In genomic region chr3:107675233-107675900, GRCh38 we compare ENCODE assay signal across 12 cellular contexts.
A peak's percentile ranks its signal among the peaks of the same experiment; 100 is the strongest.
DNase-seq lines count a peak whose midpoint lies in the region; ATAC-seq and TF ChIP-seq lines count a peak whose summit lies in the region.
"Had no signal": no experiment of that assay in that cellular context is flagged by ENCODE, and none has a peak within 500 bp of the region (broad histone marks: within the 10 kb centered on the region; RNA-seq: fewer than 3 reads in every experiment).

No MANE protein-coding gene starts in this region.

- intact Hi-C loops in dorsolateral prefrontal cortex (cut with DNase I): loop anchor here (5.0 to 10.0 kb wide), 3 partner anchors 62 to 729 kb away; no protein-coding TSS in a partner anchor
- intact Hi-C loops in activated CD8-positive, alpha-beta T cell treated with anti-CD3 and anti-CD28 coated beads for 36 hours (cut with micrococcal nuclease): loop anchor here (5.0 to 10.0 kb wide), 2 partner anchors 67 to 169 kb away; no protein-coding TSS in a partner anchor

- CTCF ChIA-PET in HEK293T (lab: Yijun Ruan, JAX): interaction anchor here (0.9 to 4.2 kb wide), 8 partner anchors 8 to 440 kb away, joined by 3 to 35 read pairs (median 5); no protein-coding TSS in a partner anchor
- CTCF ChIA-PET in activated CD8-positive, alpha-beta T cell treated with anti-CD3 and anti-CD28 coated beads for 36 hours (lab: Charles Lee): interaction anchor here (0.7 to 7.5 kb wide), 31 partner anchors 9 to 802 kb away, joined by 3 to 73 read pairs (median 5); no protein-coding TSS in a partner anchor

- no peak overlapping the region for H3K27ac ChIP-seq in CD4-positive, CD25-positive, alpha-beta regulatory T cell (ENCODE audit: insufficient read depth, low read length, poor library complexity, severe bottlenecking)
- peak overlapping the region in 34 of 59 donors; percentile 3 to 75 (median 44) for H3K27ac ChIP-seq in dorsolateral prefrontal cortex

- H3K4me1 ChIP-seq in CD4-positive, CD25-positive, alpha-beta regulatory T cell (ENCODE audit: control insufficient read depth, insufficient read depth, low read length, poor library complexity, severe bottlenecking): no peaks in the 10 kb centered on the region

- peaks cover 6 to 29% (median 22%) of the 10 kb centered on the region in 4 donors for H3K4me1 Mint-ChIP-seq in CD4-positive, CD25-positive, alpha-beta regulatory T cell
- H3K4me1 Mint-ChIP-seq in activated CD8-positive, alpha-beta T cell treated with anti-CD3 and anti-CD28 coated beads for 36 hours (ENCODE audit: low read depth): peaks cover 23% of the 10 kb centered on the region

- POLR2A ChIA-PET in HEK293T (lab: Yijun Ruan, JAX): no interaction called here
- POLR2A ChIA-PET in activated CD8-positive, alpha-beta T cell treated with anti-CD3 and anti-CD28 coated beads for 36 hours (lab: Charles Lee): interaction anchor here (0.6 to 1.2 kb wide), 3 partner anchors 9 to 27 kb away, joined by 3 read pairs; no protein-coding TSS in a partner anchor

- no peaks in the 10 kb centered on the region for H3K36me3 Mint-ChIP-seq in CD4-positive, CD25-positive, alpha-beta regulatory T cell
- peaks cover 1% of the 10 kb centered on the region for H3K36me3 Mint-ChIP-seq in activated CD8-positive, alpha-beta T cell treated with anti-CD3 and anti-CD28 coated beads for 36 hours (ENCODE audit: low read depth)

- no peak overlapping the region for H3K4me3 ChIP-seq in CD4-positive, CD25-positive, alpha-beta regulatory T cell (ENCODE audit: low read depth, low read length)
- H3K4me3 ChIP-seq in dorsolateral prefrontal cortex (peak overlapping the region in 4 of 59 donors; percentile 12 to 34 (median 30)), MG63 (no peak overlapping the region)

- TF ChIP-seq CTCF in dorsolateral prefrontal cortex (IDR thresholded peaks at IDR 0.05 in 54 of 56, conservative IDR thresholded peaks at IDR 0.05 in 2 of 56; ENCODE audit: low read depth in 1 of 56, partially characterized antibody in 56 of 56): no peak
- TF ChIP-seq CTCF in activated CD8-positive, alpha-beta T cell treated with anti-CD3 and anti-CD28 coated beads for 36 hours (IDR thresholded peaks at IDR 0.05): no peak

- peak overlapping the region; percentile 3 to 52 (median 43) for H3K27ac Mint-ChIP-seq in CD4-positive, CD25-positive, alpha-beta regulatory T cell
- no peak overlapping the region for H3K27ac Mint-ChIP-seq in activated CD8-positive, alpha-beta T cell treated with anti-CD3 and anti-CD28 coated beads for 36 hours

- H3K36me3 ChIP-seq in CD4-positive, CD25-positive, alpha-beta regulatory T cell (ENCODE audit: control insufficient read depth, insufficient read depth, low read length): no peaks in the 10 kb centered on the region
- H3K36me3 ChIP-seq in MG63: no peaks in the 10 kb centered on the region

- H3K27me3 ChIP-seq in CD4-positive, CD25-positive, alpha-beta regulatory T cell (ENCODE audit: control insufficient read depth, insufficient read depth, low read length): no peaks in the 10 kb centered on the region
- no peaks in the 10 kb centered on the region for H3K27me3 ChIP-seq in dorsolateral prefrontal cortex
- H3K27me3 ChIP-seq in MG63: no peaks in the 10 kb centered on the region

- no peak for ATAC-seq in CD4-positive, CD25-positive, alpha-beta regulatory T cell (ENCODE audit: low read depth in 2 of 2)
- ATAC-seq in GM19395 (IDR thresholded peaks at IDR 0.05; ENCODE audit: unreplicated experiment) (peak; percentile 77), HG03066 (IDR thresholded peaks at IDR 0.05; ENCODE audit: low read depth, unreplicated experiment) (peak; percentile 57)
- no peak for ATAC-seq in activated CD8-positive, alpha-beta T cell treated with anti-CD3 and anti-CD28 coated beads for 36 hours

- H3K4me3 Mint-ChIP-seq in CD4-positive, CD25-positive, alpha-beta regulatory T cell: no peak overlapping the region
- no peak overlapping the region for H3K4me3 Mint-ChIP-seq in activated CD8-positive, alpha-beta T cell treated with anti-CD3 and anti-CD28 coated beads for 36 hours

- H3K9me3 Mint-ChIP-seq in CD4-positive, CD25-positive, alpha-beta regulatory T cell: no peaks in the 10 kb centered on the region
- H3K9me3 Mint-ChIP-seq in activated CD8-positive, alpha-beta T cell treated with anti-CD3 and anti-CD28 coated beads for 36 hours: no peaks in the 10 kb centered on the region

- H3K27me3 Mint-ChIP-seq in CD4-positive, CD25-positive, alpha-beta regulatory T cell: no peaks in the 10 kb centered on the region
- no peaks in the 10 kb centered on the region for H3K27me3 Mint-ChIP-seq in activated CD8-positive, alpha-beta T cell treated with anti-CD3 and anti-CD28 coated beads for 36 hours

- H3K9me3 ChIP-seq in CD4-positive, CD25-positive, alpha-beta regulatory T cell (ENCODE audit: control insufficient read depth in 2 of 2, low read length in 2 of 2): no peaks in the 10 kb centered on the region
- H3K9me3 ChIP-seq in MG63: no peaks in the 10 kb centered on the region

- DNase-seq in CD4-positive, CD25-positive, alpha-beta regulatory T cell: no peak
- DNase-seq in dorsolateral prefrontal cortex: no peak
- no peak for DNase-seq in central memory CD4-positive, alpha-beta T cell
- DNase-seq in MG63: no peak
- no peak for DNase-seq in HEK293T (ENCODE audit: extremely low spot score)
- no peak for DNase-seq in activated CD8-positive, alpha-beta T cell treated with anti-CD3 and anti-CD28 coated beads for 36 hours
- DNase-seq: NCI-H1417, NCI-H526 treated with DMSO at 0.1 percent for 48 hours, SIG-M5, trophoblast cell had no signal

TF ChIP-seq in HEK293T, 16 proteins besides CTCF, POLR2A, EP300 and RAD21:
- TF ChIP-seq TARDBP (IDR thresholded peaks at IDR 0.05) (no peak), HDGF (IDR thresholded peaks at IDR 0.05; ENCODE audit: borderline replicate concordance) (no peak), SUZ12 (IDR thresholded peaks at IDR 0.05) (no peak), ELF4 (IDR thresholded peaks at IDR 0.05) (no peak), ARNT (IDR thresholded peaks at IDR 0.05) (no peak), NFRKB (IDR thresholded peaks at IDR 0.05) (no peak), FOXA1 (IDR thresholded peaks at IDR 0.05) (no peak), L3MBTL2 (conservative IDR thresholded peaks at IDR 0.05) (no peak), CTBP1 (IDR thresholded peaks at IDR 0.05; ENCODE audit: borderline replicate concordance) (no peak), FOXM1 (IDR thresholded peaks at IDR 0.05; ENCODE audit: borderline replicate concordance) (no peak), FOXK2 (IDR thresholded peaks at IDR 0.05) (no peak), BHLHE40 (IDR thresholded peaks at IDR 0.05; ENCODE audit: borderline replicate concordance) (no peak), SP1 (IDR thresholded peaks at IDR 0.05) (no peak), LEF1 (IDR thresholded peaks at IDR 0.05; ENCODE audit: borderline replicate concordance) (no peak), ZNF384 (IDR thresholded peaks at IDR 0.05) (no peak), PKNOX1 (IDR thresholded peaks at IDR 0.05) (no peak)

Comparison
In these comparisons a context has a peak if more than half of its experiments do, and no peak if none do; other contexts are left out.
1. ATAC-seq: peak in GM19395 (single experiment) and HG03066 (single experiment); none in CD4-positive, CD25-positive, alpha-beta regulatory T cell (0 of 2) and activated CD8-positive, alpha-beta T cell treated with anti-CD3 and anti-CD28 coated beads for 36 hours (single experiment).